Comparison of ENCODE assay signal across 24 cellular contexts in the genomic region with DNA sequence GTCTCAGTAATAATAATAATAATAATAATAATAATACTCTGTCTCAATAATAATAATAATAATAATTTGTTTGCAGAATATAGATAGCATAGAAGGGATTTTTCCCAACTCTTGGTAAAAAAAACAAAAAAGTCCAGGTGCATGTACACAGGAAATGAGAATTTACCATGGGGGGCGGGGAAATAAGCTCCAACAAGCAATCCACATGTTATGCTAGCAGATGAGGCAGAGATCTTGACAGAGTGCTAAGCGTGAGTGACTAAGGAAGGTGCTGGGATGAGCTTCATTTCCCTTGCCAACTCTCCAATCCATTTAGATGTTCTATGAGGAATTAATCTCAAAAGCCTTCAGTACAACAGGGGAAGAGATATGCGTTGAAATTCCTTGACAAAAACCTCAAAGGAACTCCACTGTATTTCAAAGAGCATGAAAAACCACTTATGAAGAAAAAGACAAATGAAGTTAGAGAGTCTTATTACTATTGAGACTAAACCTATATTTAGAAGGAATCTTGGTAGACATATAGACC.
"Had no signal": no experiment of that assay in that cellular context is flagged by ENCODE, and none has a peak within 500 bp of the region (broad histone marks: within the 10 kb centered on the region; RNA-seq: fewer than 3 reads in every experiment).

No MANE protein-coding gene starts in this region.

- DNase-seq: Kasumi-1, KG1, MG63, NCI-H1092, NCI-H1105 treated with DMSO at 0.1 percent for 48 hours, NCI-H1417 treated with DMSO at 0.1 percent for 48 hours, NCI-H146, NCI-H1694 treated with DMSO at 0.1 percent for 48 hours, NCI-H1930, NCI-H2081, NCI-H2107, NCI-H345, NCI-H446 treated with DMSO at 0.1 percent for 48 hours, NCI-H510A treated with DMSO at 0.1 percent for 48 hours, NCI-H526, PC-3, SHP77, SK-N-SH, SW 1271, T-cell had no signal

- H3K36me3 ChIP-seq: MG63 had no signal

- H3K4me3 ChIP-seq: MG63 had no signal

- H3K4me2 ChIP-seq: SK-N-SH had no signal

- H3K27ac ChIP-seq: HL-60, RWPE1 had no signal

- ATAC-seq: Panc1, PC-3, T-cell had no signal

- H3K9me3 Mint-ChIP-seq: IgD-negative memory B cell, T-cell had no signal

- H3K27ac Mint-ChIP-seq: T-cell had no signal

- H3K4me3 Mint-ChIP-seq: T-cell had no signal

- H3K9ac ChIP-seq: SK-N-SH had no signal

- H3K36me3 Mint-ChIP-seq: IgD-negative memory B cell, T-cell had no signal

- H3K9me3 ChIP-seq: MG63, SK-N-SH had no signal

- H3K9me2 ChIP-seq: SK-N-SH had no signal

- H3K4me1 Mint-ChIP-seq: IgD-negative memory B cell had no signal
